Comparison of ENCODE assay signal across 8 cellular contexts in the genomic region with DNA sequence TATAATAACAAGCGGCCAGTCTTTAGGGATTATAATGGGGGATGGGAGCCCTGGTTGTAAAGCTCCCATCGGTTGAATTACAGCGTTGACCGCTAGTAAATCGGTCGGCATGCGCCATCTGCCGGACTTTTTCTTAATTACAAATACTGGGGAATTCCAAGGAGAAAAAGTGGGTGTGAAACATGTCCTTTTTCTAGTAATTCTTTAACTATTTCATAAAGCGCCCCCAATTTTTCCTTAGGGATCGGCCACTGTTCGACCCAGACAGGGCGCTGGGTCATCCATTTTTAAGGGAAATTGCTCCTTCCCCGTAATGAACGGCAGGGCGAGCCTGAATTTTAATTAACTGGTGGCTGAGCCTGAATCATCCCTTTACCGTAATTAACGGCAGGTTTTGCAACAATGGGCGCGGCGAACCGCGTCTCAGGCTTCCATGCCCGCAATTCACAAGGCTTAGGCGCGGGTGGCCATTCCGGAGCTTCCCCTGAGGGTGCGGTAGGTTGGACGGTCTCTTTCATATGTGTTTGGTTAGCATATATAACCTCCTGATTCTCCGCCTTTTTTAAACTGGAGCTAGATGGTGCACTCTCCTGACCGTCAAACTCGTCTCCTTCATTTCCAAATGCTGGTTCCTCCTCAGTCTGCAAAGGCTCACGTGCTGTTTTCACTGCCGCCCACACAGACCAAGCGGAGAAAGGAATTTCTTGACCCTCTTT. TPM values are rescaled to one million over a fixed set of nuclear protein-coding genes. Genes with fewer than 3 reads are reported as not detected.
DNase-seq lines count a peak whose midpoint lies in the region; ATAC-seq and TF ChIP-seq lines count a peak whose summit lies in the region.

No MANE protein-coding gene starts in this region.

- H3K36me3 Mint-ChIP-seq in activated naive CD4-positive, alpha-beta T cell treated with anti-CD3 and anti-CD28 coated beads for 36 hours (ENCODE audit: low read depth): no peaks in the 10 kb centered on the region

- peak overlapping the region; percentile 60 for H3K4me3 Mint-ChIP-seq in activated naive CD4-positive, alpha-beta T cell treated with anti-CD3 and anti-CD28 coated beads for 36 hours

- CTCF ChIA-PET in activated naive CD4-positive, alpha-beta T cell treated with anti-CD3 and anti-CD28 coated beads for 36 hours (lab: Charles Lee): interaction anchor here (0.6 to 4.9 kb wide), 20 partner anchors 9 to 644 kb away, joined by 3 to 52 read pairs (median 4); a partner anchor contains a TSS

- peak overlapping the region; percentile 38 for H3K4me3 ChIP-seq in LNCaP clone FGC (ENCODE audit: low read depth, low read length)
- H3K4me3 ChIP-seq in RWPE2 (ENCODE audit: severe bottlenecking): peak overlapping the region; percentile 21
- H3K4me3 ChIP-seq in thyroid gland (replicated peaks in 1 of 3): no peak overlapping the region

- H3K27me3 ChIP-seq in RWPE2 (ENCODE audit: insufficient read depth, poor library complexity, severe bottlenecking) (peaks cover 3% of the 10 kb centered on the region), thyroid gland (no peaks in the 10 kb centered on the region)

- ATAC-seq in RWPE2 (ENCODE audit: low read depth): peak; percentile 46; the same call in 2 of the 3 replicates
- no peak for ATAC-seq in GM21528 (IDR thresholded peaks at IDR 0.05; ENCODE audit: low FRiP score, unreplicated experiment)

- TF ChIP-seq CTCF in LNCaP clone FGC (IDR thresholded peaks at IDR 0.05; ENCODE audit: control insufficient read depth, extremely low read depth, insufficient read depth): peak; percentile 62
- TF ChIP-seq CTCF in RWPE2 (IDR thresholded peaks at IDR 0.05; ENCODE audit: poor library complexity, severe bottlenecking): peak; percentile 77
- peak in 4 of 6 experiments; percentile 44 to 77 (median 54) for TF ChIP-seq CTCF in thyroid gland (IDR thresholded peaks at IDR 0.05)

- H3K27me3 Mint-ChIP-seq in activated naive CD4-positive, alpha-beta T cell treated with anti-CD3 and anti-CD28 coated beads for 36 hours (ENCODE audit: low read depth): peaks cover 14% of the 10 kb centered on the region

- peaks cover 5% of the 10 kb centered on the region for H3K4me1 Mint-ChIP-seq in activated naive CD4-positive, alpha-beta T cell treated with anti-CD3 and anti-CD28 coated beads for 36 hours (ENCODE audit: low read depth)

- no peak for TF ChIP-seq POLR2A in thyroid gland (IDR thresholded peaks at IDR 0.05)

- H3K27ac ChIP-seq in RWPE2 (ENCODE audit: poor library complexity, severe bottlenecking) (no peak overlapping the region), thyroid gland (no peak overlapping the region)

- H3K27ac Mint-ChIP-seq in activated naive CD4-positive, alpha-beta T cell treated with anti-CD3 and anti-CD28 coated beads for 36 hours: no peak overlapping the region

- no peaks in the 10 kb centered on the region for H3K9me3 Mint-ChIP-seq in activated naive CD4-positive, alpha-beta T cell treated with anti-CD3 and anti-CD28 coated beads for 36 hours

- no peaks in the 10 kb centered on the region for H3K36me3 ChIP-seq in RWPE2 (ENCODE audit: low read depth)
- H3K36me3 ChIP-seq in thyroid gland: no peaks in the 10 kb centered on the region

- no peaks in the 10 kb centered on the region for H3K4me1 ChIP-seq in RWPE2 (ENCODE audit: insufficient read depth, poor library complexity, severe bottlenecking)
- H3K4me1 ChIP-seq in thyroid gland: no peaks in the 10 kb centered on the region

- no peaks in the 10 kb centered on the region for H3K9me3 ChIP-seq in RWPE2 (ENCODE audit: severe bottlenecking)
- H3K9me3 ChIP-seq in thyroid gland: no peaks in the 10 kb centered on the region

- peak; percentile 64 for DNase-seq in DMS114 treated with DMSO at 0.1 percent for 48 hours (lab: John Stamatoyannopoulos, UW; ENCODE audit: unreplicated experiment)
- peak; percentile 23 for DNase-seq in LNCaP clone FGC (ENCODE audit: low read depth)
- no peak for DNase-seq in RWPE2 (ENCODE audit: low spot score)
- peak; percentile 76 for DNase-seq in activated naive CD4-positive, alpha-beta T cell treated with anti-CD3 and anti-CD28 coated beads for 36 hours
- peak; percentile 70 for DNase-seq in globus pallidus (ENCODE audit: low spot score)
- peak; percentile 36 for DNase-seq in non-pigmented ciliary epithelial cell (ENCODE audit: low read depth)
- DNase-seq in thyroid gland: peak; percentile 59 to 64

- 1 to 4% methylated on average over 33 to 34 of the region's 34 CpGs for WGBS in thyroid gland, 2 donors

- intact Hi-C loops in activated naive CD4-positive, alpha-beta T cell treated with anti-CD3 and anti-CD28 coated beads for 36 hours (cut with micrococcal nuclease): loop anchor here (1.0 to 10.0 kb wide), 5 partner anchors 51 to 455 kb away; a partner anchor contains a TSS
- intact Hi-C loops in thyroid gland (cut with DNase I): loop anchor here (5.0 to 10.0 kb wide), 3 partner anchors 115 to 445 kb away; a partner anchor contains a TSS

RNA-seq across cellular contexts. Expression of a gene that starts 30.2 kb away (rescaled TPM):
- total RNA-seq in activated naive CD4-positive, alpha-beta T cell treated with anti-CD3 and anti-CD28 coated beads for 36 hours: 1 to 10 TPM; 5.2 TPM
- total RNA-seq in thyroid gland: 10 to 100 TPM in 3 of 4 donors, 1 to 10 TPM in 1; 9.8 to 29.3 (median 21.8) TPM

RNA-seq across cellular contexts. Expression of a gene that starts 36.8 kb away (rescaled TPM):
- total RNA-seq in activated naive CD4-positive, alpha-beta T cell treated with anti-CD3 and anti-CD28 coated beads for 36 hours: not detected
- under 1 TPM in 1 of 4 donors, not detected in 3; 0.13 TPM for total RNA-seq in thyroid gland

RNA-seq across cellular contexts. Expression of a gene that starts 52.5 kb away (rescaled TPM):
- total RNA-seq in activated naive CD4-positive, alpha-beta T cell treated with anti-CD3 and anti-CD28 coated beads for 36 hours: not detected
- 1 to 10 TPM; 1.5 to 6.4 (median 3.3) TPM for total RNA-seq in thyroid gland

Comparison
In these comparisons a context has a peak if more than half of its experiments do, and no peak if none do; other contexts are left out.
1. H3K4me3 ChIP-seq: peak in LNCaP clone FGC (single experiment) and RWPE2 (single experiment); none in thyroid gland (0 of 3).
2. Peak in every context shown above with its lines, with median percentiles within 50 percentile points of each other: CTCF ChIP-seq.